Comparison of ENCODE assay signal across 8 cellular contexts in the genomic region with DNA sequence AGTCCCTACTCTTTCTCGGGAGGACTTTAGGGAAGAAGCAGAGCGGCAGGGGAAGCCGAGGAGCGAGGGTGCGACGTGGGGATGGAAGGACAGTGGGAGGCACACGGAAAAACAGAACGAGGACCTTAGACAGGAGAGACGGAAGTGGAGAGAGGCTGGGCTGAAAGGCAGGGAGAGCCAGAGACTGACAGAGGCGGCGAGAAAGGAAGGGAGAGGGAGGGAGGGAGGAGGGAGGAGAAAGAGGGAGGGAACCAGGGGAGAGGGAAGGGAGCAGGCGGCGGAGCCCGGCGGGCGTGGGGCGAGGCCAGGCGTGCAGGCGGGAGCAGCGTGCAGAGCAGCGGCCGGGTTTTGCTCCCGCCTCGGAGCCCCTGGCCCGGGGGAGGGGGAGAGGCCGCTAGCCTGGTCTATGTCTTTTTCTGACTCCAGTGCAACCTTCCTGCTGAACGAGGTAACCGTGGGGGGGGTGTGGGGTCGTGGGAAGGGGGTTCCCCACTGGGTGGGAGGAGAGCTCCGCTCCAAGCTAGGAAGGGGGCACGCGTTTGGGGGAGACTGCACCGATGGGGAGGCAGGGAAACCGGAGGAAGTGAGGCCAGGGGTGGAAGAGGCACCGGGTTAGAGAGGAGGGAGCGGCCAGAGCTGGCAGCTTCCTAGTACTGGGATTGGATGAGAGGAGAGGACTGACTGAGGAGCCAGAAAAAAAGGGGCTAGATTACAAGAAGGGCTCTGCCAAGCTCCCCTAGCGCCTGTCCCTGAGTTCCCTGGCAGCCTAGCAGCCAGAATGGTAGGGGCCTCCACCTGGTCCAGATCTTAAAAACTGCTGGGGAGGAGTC. TPM values are rescaled to one million over a fixed set of nuclear protein-coding genes. Genes with fewer than 3 reads are reported as not detected.
A peak's percentile ranks its signal among the peaks of the same experiment; 100 is the strongest.
DNase-seq lines count a peak whose midpoint lies in the region; ATAC-seq and TF ChIP-seq lines count a peak whose summit lies in the region.

No MANE protein-coding gene starts in this region.

- H3K36me3 ChIP-seq in BJ (ENCODE audit: control insufficient read depth, insufficient read depth, low read length) = no peaks in the 10 kb centered on the region

- H3K4me3 ChIP-seq in BJ (ENCODE audit: low read depth, low read length) = peak overlapping the region; percentile 74
- H3K4me3 ChIP-seq in fibroblast of the aortic adventitia (ENCODE audit: low read depth, low read length) = peak overlapping the region; percentile 92

- no peaks in the 10 kb centered on the region for H3K36me3 Mint-ChIP-seq in activated T-helper 1 cell treated with anti-CD3 and anti-CD28 coated beads, Interleukin-12 subunit alpha, Interleukin-12 subunit beta, Interleukin-2, Interleukin-4 antibody, amounts not matched to agents 30 ng/mL and 10 ng/mL and 1 ng/mL, durations not matched to agents 14 hours and 24 hours and 36 hours (ENCODE audit: low read depth)
- H3K36me3 Mint-ChIP-seq in naive thymus-derived CD8-positive, alpha-beta T cell = no peaks in the 10 kb centered on the region

- H3K27ac Mint-ChIP-seq in activated T-helper 1 cell treated with anti-CD3 and anti-CD28 coated beads, Interleukin-12 subunit alpha, Interleukin-12 subunit beta, Interleukin-2, Interleukin-4 antibody, amounts not matched to agents 30 ng/mL and 10 ng/mL and 1 ng/mL, durations not matched to agents 14 hours and 24 hours and 36 hours = peak overlapping the region; percentile 68
- peak overlapping the region in 4 of 10 donors; percentile 60 to 87 (median 64) for H3K27ac Mint-ChIP-seq in naive thymus-derived CD8-positive, alpha-beta T cell

- POLR2A ChIA-PET in BJ (lab: Charles Lee) = interaction anchor here (0.6 to 1.0 kb wide), 2 partner anchors 26 to 361 kb away, joined by 5 read pairs; a partner anchor contains a TSS
- POLR2A ChIA-PET in naive thymus-derived CD8-positive, alpha-beta T cell (lab: Charles Lee) = interaction anchor here (0.7 to 2.0 kb wide), 4 partner anchors 11 to 864 kb away, joined by 3 to 12 read pairs (median 4); a partner anchor contains a TSS

- intact Hi-C loops in activated T-helper 1 cell treated with anti-CD3 and anti-CD28 coated beads, Interleukin-12 subunit alpha, Interleukin-12 subunit beta, Interleukin-2, Interleukin-4 antibody, amounts not matched to agents 30 ng/mL and 10 ng/mL and 1 ng/mL, durations not matched to agents 14 hours and 24 hours and 36 hours (cut with micrococcal nuclease) = loop anchor here (1.0 to 10.0 kb wide), 3 partner anchors 37 to 711 kb away; a partner anchor contains a TSS

- H3K27me3 Mint-ChIP-seq in activated T-helper 1 cell treated with anti-CD3 and anti-CD28 coated beads, Interleukin-12 subunit alpha, Interleukin-12 subunit beta, Interleukin-2, Interleukin-4 antibody, amounts not matched to agents 30 ng/mL and 10 ng/mL and 1 ng/mL, durations not matched to agents 14 hours and 24 hours and 36 hours (ENCODE audit: insufficient read depth) = peaks cover 8% of the 10 kb centered on the region
- peaks cover 2 to 17% (median 5%) of the 10 kb centered on the region in 5 donors for H3K27me3 Mint-ChIP-seq in naive thymus-derived CD8-positive, alpha-beta T cell

- no peaks in the 10 kb centered on the region for H3K9me3 Mint-ChIP-seq in activated T-helper 1 cell treated with anti-CD3 and anti-CD28 coated beads, Interleukin-12 subunit alpha, Interleukin-12 subunit beta, Interleukin-2, Interleukin-4 antibody, amounts not matched to agents 30 ng/mL and 10 ng/mL and 1 ng/mL, durations not matched to agents 14 hours and 24 hours and 36 hours
- no peaks in the 10 kb centered on the region for H3K9me3 Mint-ChIP-seq in naive thymus-derived CD8-positive, alpha-beta T cell

- DNase-seq in BJ (ENCODE audit: low read depth) = peak; percentile 35
- peak; percentile 64 for DNase-seq in NCI-H748 treated with DMSO at 0.1 percent for 48 hours (lab: John Stamatoyannopoulos, UW)
- peak; percentile 16 for DNase-seq in activated T-helper 1 cell treated with anti-CD3 and anti-CD28 coated beads, Interleukin-12 subunit alpha, Interleukin-12 subunit beta, Interleukin-2, Interleukin-4 antibody, amounts not matched to agents 30 ng/mL and 10 ng/mL and 1 ng/mL, durations not matched to agents 14 hours and 24 hours and 36 hours (ENCODE audit: low spot score)
- DNase-seq in fibroblast of the aortic adventitia (ENCODE audit: low read depth) = peak; percentile 82
- DNase-seq in naive thymus-derived CD8-positive, alpha-beta T cell = peak in 5 of 10 donors; percentile 21 to 61 (median 26)
- DNase-seq in ureter (ENCODE audit: low spot score) = peak; percentile 89

- TF ChIP-seq POLR2A in GM18951 (IDR thresholded peaks at IDR 0.05; ENCODE audit: extremely low read depth, insufficient read depth, insufficient read length) = peak; percentile 51

- H3K27me3 ChIP-seq in BJ (ENCODE audit: control insufficient read depth, insufficient read depth, low read length) = no peaks in the 10 kb centered on the region

- CTCF ChIA-PET in BJ (lab: Yijun Ruan, JAX) = interaction anchor here (0.7 to 7.1 kb wide), 30 partner anchors 8 to 998 kb away, joined by 3 to 78 read pairs (median 4); a partner anchor contains a TSS

- ATAC-seq in HG03571 (IDR thresholded peaks at IDR 0.05; ENCODE audit: unreplicated experiment) = peak; percentile 13
- peak in 1 of 2 donors; percentile 13 for ATAC-seq in naive thymus-derived CD8-positive, alpha-beta T cell

- peak overlapping the region; percentile 93 for H3K4me3 Mint-ChIP-seq in activated T-helper 1 cell treated with anti-CD3 and anti-CD28 coated beads, Interleukin-12 subunit alpha, Interleukin-12 subunit beta, Interleukin-2, Interleukin-4 antibody, amounts not matched to agents 30 ng/mL and 10 ng/mL and 1 ng/mL, durations not matched to agents 14 hours and 24 hours and 36 hours
- H3K4me3 Mint-ChIP-seq in naive thymus-derived CD8-positive, alpha-beta T cell = peak overlapping the region; percentile 85 to 96 (median 90)

- peaks cover 28% of the 10 kb centered on the region for H3K4me1 Mint-ChIP-seq in activated T-helper 1 cell treated with anti-CD3 and anti-CD28 coated beads, Interleukin-12 subunit alpha, Interleukin-12 subunit beta, Interleukin-2, Interleukin-4 antibody, amounts not matched to agents 30 ng/mL and 10 ng/mL and 1 ng/mL, durations not matched to agents 14 hours and 24 hours and 36 hours (ENCODE audit: low read depth)
- peaks cover 12 to 54% (median 32%) of the 10 kb centered on the region in 4 donors for H3K4me1 Mint-ChIP-seq in naive thymus-derived CD8-positive, alpha-beta T cell

- no peak for TF ChIP-seq CTCF in BJ (IDR thresholded peaks at IDR 0.05; ENCODE audit: insufficient read depth, low read depth, low read length)
- TF ChIP-seq CTCF in fibroblast of the aortic adventitia (IDR thresholded peaks at IDR 0.05; ENCODE audit: insufficient read depth, low read length) = no peak

- in situ Hi-C loops in GM18951 (cut with MboI; ENCODE audit: low sequenced_read_pairs, unreplicated experiment) = no loop called here

RNA-seq across cellular contexts. Expression of a gene that starts 2.8 kb away (rescaled TPM):
- polyA plus RNA-seq in BJ (2011; rRNA removed) = 24.2 and 48.2 TPM in 2 replicates
- 26.6 and 32.2 TPM in 2 replicates for polyA minus RNA-seq in BJ (2011; rRNA and poly(A)+ RNA removed)
- 11.4 and 13.1 TPM in 2 replicates for total RNA-seq in activated T-helper 1 cell treated with anti-CD3 and anti-CD28 coated beads, Interleukin-12 subunit alpha, Interleukin-12 subunit beta, Interleukin-2, Interleukin-4 antibody, amounts not matched to agents 30 ng/mL and 10 ng/mL and 1 ng/mL, durations not matched to agents 14 hours and 24 hours and 36 hours
- 16.1 and 27.7 TPM in 2 replicates for total RNA-seq in fibroblast of the aortic adventitia (ENCODE audit: low replicate concordance)
- total RNA-seq in naive thymus-derived CD8-positive, alpha-beta T cell = 1 to 10 TPM; 3.2 to 3.3 TPM
- polyA plus RNA-seq in naive thymus-derived CD8-positive, alpha-beta T cell = under 1 TPM; 0.19 to 0.52 (median 0.19) TPM
- 59.7 TPM for total RNA-seq in ureter

RNA-seq across cellular contexts. Expression of a gene that starts 26.6 kb away (rescaled TPM):
- polyA plus RNA-seq in BJ (2011; rRNA removed) = 27.8 and 37.9 TPM in 2 replicates
- polyA minus RNA-seq in BJ (2011; rRNA and poly(A)+ RNA removed) = 26.1 and 54.9 TPM in 2 replicates
- 0.32 and 0.78 TPM in 2 replicates for total RNA-seq in activated T-helper 1 cell treated with anti-CD3 and anti-CD28 coated beads, Interleukin-12 subunit alpha, Interleukin-12 subunit beta, Interleukin-2, Interleukin-4 antibody, amounts not matched to agents 30 ng/mL and 10 ng/mL and 1 ng/mL, durations not matched to agents 14 hours and 24 hours and 36 hours
- total RNA-seq in fibroblast of the aortic adventitia (ENCODE audit: low replicate concordance) (30.3 and 31.5 TPM in 2 replicates), ureter (98.0 TPM)
- not detected for total RNA-seq in naive thymus-derived CD8-positive, alpha-beta T cell
- polyA plus RNA-seq in naive thymus-derived CD8-positive, alpha-beta T cell = not detected

RNA-seq across cellular contexts. Expression of a gene that starts 36.5 kb away (rescaled TPM):
- polyA plus RNA-seq in BJ (2011; rRNA removed) = 54.5 and 59.4 TPM in 2 replicates
- polyA minus RNA-seq in BJ (2011; rRNA and poly(A)+ RNA removed) = 26.7 and 36.4 TPM in 2 replicates
- 120 and 127 TPM in 2 replicates for total RNA-seq in activated T-helper 1 cell treated with anti-CD3 and anti-CD28 coated beads, Interleukin-12 subunit alpha, Interleukin-12 subunit beta, Interleukin-2, Interleukin-4 antibody, amounts not matched to agents 30 ng/mL and 10 ng/mL and 1 ng/mL, durations not matched to agents 14 hours and 24 hours and 36 hours
- 54.1 and 151 TPM in 2 replicates for total RNA-seq in fibroblast of the aortic adventitia (ENCODE audit: low replicate concordance)
- 100 to 1,000 TPM; 159 to 171 TPM for total RNA-seq in naive thymus-derived CD8-positive, alpha-beta T cell
- polyA plus RNA-seq in naive thymus-derived CD8-positive, alpha-beta T cell = 10 to 100 TPM; 27.6 to 52.2 (median 33.8) TPM
- total RNA-seq in ureter = 71.7 TPM

RNA-seq across cellular contexts. Expression of a gene that starts 50.2 kb away (rescaled TPM):
- polyA plus RNA-seq in BJ (2011; rRNA removed) = 0.31 and 0.72 TPM in 2 replicates
- 0.31 and 0.52 TPM in 2 replicates for polyA minus RNA-seq in BJ (2011; rRNA and poly(A)+ RNA removed)
- total RNA-seq in activated T-helper 1 cell treated with anti-CD3 and anti-CD28 coated beads, Interleukin-12 subunit alpha, Interleukin-12 subunit beta, Interleukin-2, Interleukin-4 antibody, amounts not matched to agents 30 ng/mL and 10 ng/mL and 1 ng/mL, durations not matched to agents 14 hours and 24 hours and 36 hours = 7.9 and 9.3 TPM in 2 replicates
- total RNA-seq in fibroblast of the aortic adventitia (ENCODE audit: low replicate concordance) (0.72 TPM in 1 of 2 replicates, not detected in the other), ureter (1.9 TPM)
- total RNA-seq in naive thymus-derived CD8-positive, alpha-beta T cell = 1 to 10 TPM; 3.7 to 3.9 TPM
- 1 to 10 TPM in 2 of 3 donors, under 1 TPM in 1; 0.15 to 2.1 (median 1.3) TPM for polyA plus RNA-seq in naive thymus-derived CD8-positive, alpha-beta T cell

Comparison
In these comparisons a context has a peak if more than half of its experiments do, and no peak if none do; other contexts are left out.
1. RNA of a gene that starts 26.6 kb away (total RNA-seq): 98.0 TPM in ureter (single experiment) and 30.3 to 31.5 TPM in fibroblast of the aortic adventitia; 0.32 to 0.78 TPM in activated T-helper 1 cell treated with anti-CD3 and anti-CD28 coated beads, Interleukin-12 subunit alpha, Interleukin-12 subunit beta, Interleukin-2, Interleukin-4 antibody, amounts not matched to agents 30 ng/mL and 10 ng/mL and 1 ng/mL, durations not matched to agents 14 hours and 24 hours and 36 hours and not detected in naive thymus-derived CD8-positive, alpha-beta T cell; every median in the first group is over 10 times any median in the second.